Comparison of ENCODE assay signal across 8 cellular contexts in the genomic region with DNA sequence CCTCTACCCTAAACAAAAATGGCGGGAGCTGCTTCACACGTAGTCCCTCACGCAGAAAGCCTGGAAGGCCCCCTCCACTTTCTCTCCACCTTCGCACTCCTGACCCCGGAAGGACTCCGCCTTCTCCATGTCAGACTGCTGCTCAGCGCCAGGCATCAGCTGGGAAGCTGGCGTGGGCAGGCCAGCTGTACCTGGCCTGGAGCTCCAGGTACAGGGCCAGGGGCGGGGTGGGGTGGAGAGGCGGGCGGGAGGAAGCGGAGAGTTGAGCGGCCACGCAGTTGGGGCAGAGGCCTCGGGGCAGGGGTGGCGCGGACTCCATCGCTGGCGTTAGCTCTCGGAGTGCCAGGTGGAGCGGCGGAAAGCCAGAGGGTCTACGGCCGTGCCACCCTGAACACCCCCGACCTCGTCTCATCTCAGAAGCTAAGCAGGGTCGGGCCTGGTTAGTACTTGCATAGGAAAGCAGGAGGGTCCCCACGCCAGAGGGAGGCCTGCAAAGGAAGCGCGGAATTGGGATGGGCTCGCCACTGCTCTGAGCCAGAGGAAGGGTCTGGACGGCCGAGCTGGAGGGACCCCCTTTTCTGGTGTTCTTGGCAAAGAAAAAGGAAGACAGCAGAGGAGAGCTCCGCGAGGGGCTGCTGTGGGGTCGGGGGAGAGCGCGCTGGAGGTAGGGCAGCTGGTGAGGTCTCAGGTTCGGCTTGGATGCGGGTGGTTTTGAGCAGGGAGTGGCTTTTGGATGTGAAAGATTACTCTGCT.
DNase-seq lines count a peak whose midpoint lies in the region; ATAC-seq and TF ChIP-seq lines count a peak whose summit lies in the region.

A gene with protein sequence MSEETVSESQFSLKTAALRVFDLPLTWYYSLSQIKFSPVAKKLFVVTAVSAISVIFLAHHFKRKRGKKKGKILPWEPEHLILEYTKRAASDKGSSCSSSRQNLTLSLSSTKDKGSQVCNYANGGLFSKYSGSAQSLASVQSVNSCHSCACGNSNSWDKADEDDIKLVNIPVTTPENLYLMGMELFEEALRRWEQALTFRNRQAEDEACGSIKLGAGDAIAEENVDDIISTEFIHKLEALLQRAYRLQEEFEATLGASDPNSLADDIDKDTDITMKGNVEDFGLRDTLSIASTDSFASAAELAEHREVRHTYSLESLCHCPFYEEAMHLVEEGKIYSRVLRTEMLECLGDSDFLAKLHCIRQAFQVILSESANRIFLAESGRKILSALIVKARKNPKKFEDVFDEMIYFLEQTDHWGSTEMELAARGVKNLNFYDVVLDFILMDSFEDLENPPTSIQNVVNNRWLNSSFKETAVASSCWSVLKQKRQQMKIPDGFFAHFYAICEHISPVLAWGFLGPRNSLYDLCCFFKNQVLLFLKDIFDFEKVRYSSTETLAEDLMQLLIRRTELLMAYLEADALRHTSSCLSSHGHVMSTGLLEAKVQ (plus strand): TSS at position 121 of the 753 bp plus-strand sequence. CDS start 3,604 bp downstream, outside the sequence.

- peak; percentile 94 for ATAC-seq in GM19035 (IDR thresholded peaks at IDR 0.05; ENCODE audit: unreplicated experiment)
- ATAC-seq in HG03342 (IDR thresholded peaks at IDR 0.05; ENCODE audit: unreplicated experiment): peak; percentile 90
- peak; percentile 92 for ATAC-seq in central memory CD8-positive, alpha-beta T cell (replicated peaks; ENCODE audit: extremely low read depth, poor library complexity, severe bottlenecking)

- TF ChIP-seq CTCF in AG10803 (conservative IDR thresholded peaks at IDR 0.05; ENCODE audit: low read length): no peak

- DNase-seq in AG10803 (ENCODE audit: low read depth) (peak; percentile 87), NCI-H345 treated with DMSO at 0.1 percent for 48 hours (lab: John Stamatoyannopoulos, UW; ENCODE audit: unreplicated experiment) (peak; percentile 91), islet precursor cell (peak; percentile 97)
- peak; percentile 63 to 75 (median 68) for DNase-seq in activated CD4-positive, CD25-positive, alpha-beta regulatory T cell (lab: John Stamatoyannopoulos, UW)
- peak; percentile 74 to 77 for DNase-seq in central memory CD8-positive, alpha-beta T cell (ENCODE audit: low spot score in 2 of 2)
- DNase-seq in stimulated activated CD4-positive, alpha-beta T cell treated with anti-CD3 and anti-CD28 coated beads, Interleukin-12 subunit alpha, Interleukin-12 subunit beta, amount 100 ng/mL, for 4 hours: peak; percentile 77

- H3K4me1 Mint-ChIP-seq in central memory CD8-positive, alpha-beta T cell: peaks cover 28% of the 10 kb centered on the region

- H3K4me3 ChIP-seq in AG10803 (ENCODE audit: low read length): peak within 1 kb of the TSS; percentile 89

- H3K27me3 Mint-ChIP-seq in central memory CD8-positive, alpha-beta T cell: no peaks in the 10 kb centered on the region

- H3K9me3 Mint-ChIP-seq in central memory CD8-positive, alpha-beta T cell: no peaks in the 10 kb centered on the region

- H3K36me3 Mint-ChIP-seq in central memory CD8-positive, alpha-beta T cell (ENCODE audit: insufficient read depth): peaks cover 10% of the 10 kb centered on the region

- peak within 1 kb of the TSS; percentile 93 for H3K4me3 Mint-ChIP-seq in central memory CD8-positive, alpha-beta T cell

- peak within 1 kb of the TSS; percentile 94 for H3K27ac Mint-ChIP-seq in central memory CD8-positive, alpha-beta T cell (ENCODE audit: low read depth)

Comparison
In these comparisons a context has a peak if more than half of its experiments do, and no peak if none do; other contexts are left out.
1. Peak in every context shown above with its lines: DNase-seq, ATAC-seq and H3K4me3 ChIP-seq.